Comparison of ENCODE assay signal across 8 cellular contexts in the genomic region with DNA sequence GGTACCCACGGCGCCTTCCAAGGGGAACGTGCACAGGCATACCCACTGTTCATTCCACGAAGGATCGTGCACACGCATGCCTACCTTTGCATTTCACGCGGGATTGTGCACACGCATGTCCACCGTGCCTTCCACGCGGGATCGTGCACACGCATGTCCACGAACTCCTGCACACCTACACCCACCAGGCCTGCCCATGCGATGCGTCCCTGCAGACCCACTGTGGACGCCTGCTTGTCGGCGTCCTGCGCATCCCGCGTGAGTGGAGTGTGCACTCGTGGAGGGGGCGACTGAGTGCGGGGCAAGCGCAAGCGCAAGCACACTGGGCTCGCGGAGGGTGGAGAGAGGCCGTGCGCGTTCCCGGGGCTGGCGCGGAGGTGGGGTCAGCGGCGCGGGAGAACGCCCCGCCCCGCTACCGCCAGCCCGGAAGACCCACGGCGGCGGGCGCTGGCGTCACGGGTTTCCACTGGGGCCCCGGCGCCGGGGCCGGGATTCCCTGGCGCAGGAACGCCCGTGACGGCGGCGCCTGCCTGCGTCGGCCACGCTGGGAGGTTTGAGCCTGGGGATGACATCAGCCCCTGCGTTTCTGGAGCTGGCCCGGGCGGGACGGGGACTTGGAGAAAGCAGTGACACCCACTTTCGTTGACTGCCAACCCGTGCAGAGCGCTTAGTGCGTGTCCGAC.
DNase-seq lines count a peak whose midpoint lies in the region; ATAC-seq lines count a peak whose summit lies in the region.

No MANE protein-coding gene starts in this region.

- no peaks in the 10 kb centered on the region for H3K27me3 ChIP-seq in layer of hippocampus (ENCODE audit: control insufficient read depth, insufficient read depth, low read length)

- DNase-seq in EH (ENCODE audit: low read depth), result peak; percentile 86
- peak; percentile 84 for DNase-seq in HuH-7.5 (ENCODE audit: low spot score)
- peak; percentile 59 for DNase-seq in activated CD4-positive, alpha-beta T cell treated with anti-CD3 and anti-CD28 coated beads for 1 hour
- DNase-seq in stimulated activated CD4-positive, alpha-beta T cell treated with anti-CD3 and anti-CD28 coated beads, Interleukin-1b, Interleukin-23, amount 100 ng/mL, for 48 hours, result peak; percentile 47

- ATAC-seq in GM21717 (IDR thresholded peaks at IDR 0.05; ENCODE audit: unreplicated experiment), result no peak
- no peak for ATAC-seq in GM18907 (IDR thresholded peaks at IDR 0.05; ENCODE audit: unreplicated experiment)

- H3K27ac ChIP-seq in cingulate gyrus (ENCODE audit: low read depth, low read length) (peak overlapping the region; percentile 60), layer of hippocampus (ENCODE audit: low read depth, low read length) (peak overlapping the region; percentile 62)
